3 cellular contexts compared by ENCODE assay signal in genomic region chr9:128111726-128112125, GRCh38. TPM values are rescaled to one million over a fixed set of nuclear protein-coding genes. Genes with fewer than 3 reads are reported as not detected.
"Had no signal": no experiment of that assay in that cellular context is flagged by ENCODE, and none has a peak within 500 bp of the region (broad histone marks: within the 10 kb centered on the region; RNA-seq: fewer than 3 reads in every experiment).

No MANE protein-coding gene starts in this region.

RNA-seq across cellular contexts. Expression of gene LCN2, which starts 37.5 kb away (rescaled TPM):
- total RNA-seq: fibroblast of villous mesenchyme; naive thymus-derived CD4-positive, alpha-beta T cell; right atrium auricular region had no signal
- polyA plus RNA-seq: naive thymus-derived CD4-positive, alpha-beta T cell had no signal
